ENCODE assay signal across 29 cellular contexts in the genomic region with DNA sequence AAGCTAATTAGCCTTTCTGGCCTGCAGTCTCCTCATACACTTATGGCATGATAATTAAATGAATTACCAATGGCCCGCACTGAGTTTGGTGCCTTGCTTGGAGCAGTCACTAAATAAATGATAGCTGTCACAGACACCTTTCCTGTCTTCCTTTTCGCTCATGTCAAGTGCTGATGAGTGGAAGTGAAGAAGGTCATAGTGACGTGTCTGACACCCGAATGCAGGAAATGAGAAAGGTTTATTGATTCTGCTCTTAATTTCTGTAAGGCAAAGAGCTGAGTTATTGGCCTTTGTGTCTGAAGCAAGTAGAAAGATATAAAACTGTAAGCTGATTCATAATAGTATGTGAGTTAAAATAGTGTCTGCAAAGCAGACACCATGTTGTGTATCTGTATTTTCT. TPM values are rescaled to one million over a fixed set of nuclear protein-coding genes. Genes with fewer than 3 reads are reported as not detected.
DNase-seq lines count a peak whose midpoint lies in the region; ATAC-seq, FAIRE-seq and TF ChIP-seq lines count a peak whose summit lies in the region.
"Had no signal": no experiment of that assay in that cellular context is flagged by ENCODE, and none has a peak within 500 bp of the region (broad histone marks: within the 10 kb centered on the region; RNA-seq: fewer than 3 reads in every experiment).

No MANE protein-coding gene starts in this region.

- H3K36me3 ChIP-seq in Karpas-422 (ENCODE audit: insufficient read depth, low read length): no peaks in the 10 kb centered on the region
- H3K36me3 ChIP-seq in GM12878 (ENCODE audit: control insufficient read depth in 2 of 2, insufficient read depth in 2 of 2, low read length in 1 of 2): no peaks in the 10 kb centered on the region
- H3K36me3 ChIP-seq in ovary: no peaks in the 10 kb centered on the region
- H3K36me3 ChIP-seq: MG63, neural progenitor cell, right atrium auricular region had no signal

- CTCF ChIA-PET in activated CD4-positive, alpha-beta memory T cell treated with anti-CD3 and anti-CD28 coated beads for 36 hours (lab: Charles Lee): no interaction called here
- CTCF ChIA-PET in activated CD4-positive, alpha-beta memory T cell treated with anti-CD3 and anti-CD28 coated beads, Interleukin-2, amount 10 ng/mL, durations not matched to agents 7 days and 5 days (lab: Charles Lee): interaction anchor here (1.1 to 2.0 kb wide), 2 partner anchors 14 to 21 kb away, joined by 3 to 4 read pairs; a partner anchor contains a TSS
- CTCF ChIA-PET in CD4-positive, alpha-beta T cell (lab: Charles Lee): no interaction called here
- CTCF ChIA-PET in GM12878 (lab: Yijun Ruan, JAX): no interaction called here

- H4K20me1 ChIP-seq in Karpas-422 (ENCODE audit: insufficient read depth, low read depth, low read length) (no peaks in the 10 kb centered on the region), GM12878 (ENCODE audit: control insufficient read depth, insufficient read depth) (no peaks in the 10 kb centered on the region)

- H3K27ac Mint-ChIP-seq in activated CD4-positive, alpha-beta memory T cell treated with anti-CD3 and anti-CD28 coated beads for 36 hours: peak overlapping the region; percentile 60
- no peak overlapping the region for H3K27ac Mint-ChIP-seq in activated CD4-positive, alpha-beta memory T cell treated with anti-CD3 and anti-CD28 coated beads, Interleukin-2, amount 10 ng/mL, durations not matched to agents 7 days and 5 days
- peak overlapping the region; percentile 43 for H3K27ac Mint-ChIP-seq in CD4-positive, alpha-beta T cell
- H3K27ac Mint-ChIP-seq: B cell; dendritic cell treated with granulocyte-macrophage colony-stimulating factor and Interleukin-4, amounts not matched to agents 40 ng/mL and 50 ng/mL, for 4 days; GM23338; neural progenitor cell had no signal

- H3K4me1 Mint-ChIP-seq in activated CD4-positive, alpha-beta memory T cell treated with anti-CD3 and anti-CD28 coated beads for 36 hours (ENCODE audit: low read depth): peaks cover 19% of the 10 kb centered on the region
- peaks cover 21% of the 10 kb centered on the region for H3K4me1 Mint-ChIP-seq in activated CD4-positive, alpha-beta memory T cell treated with anti-CD3 and anti-CD28 coated beads, Interleukin-2, amount 10 ng/mL, durations not matched to agents 7 days and 5 days
- peaks cover 22% of the 10 kb centered on the region for H3K4me1 Mint-ChIP-seq in CD4-positive, alpha-beta T cell (ENCODE audit: low read depth)

- RAD21 ChIA-PET in GM12878 (lab: Charles Lee; ENCODE audit: unreplicated experiment): no interaction called here

- TF ChIP-seq POLR2A in GM12878 (IDR thresholded peaks at IDR 0.05; ENCODE audit: low read depth, low read length): no peak
- TF ChIP-seq POLR2A in ovary (IDR thresholded peaks at IDR 0.05): no peak

- no peaks in the 10 kb centered on the region for H3K9me3 ChIP-seq in CD4-positive, alpha-beta T cell (ENCODE audit: control insufficient read depth, low read length)
- peaks cover 9% of the 10 kb centered on the region; the same call in 1 of the 2 replicates for H3K9me3 ChIP-seq in Karpas-422 (ENCODE audit: low read length)
- H3K9me3 ChIP-seq in GM12878 (replicated peaks; ENCODE audit: control insufficient read depth, insufficient read depth, low read length): no peaks in the 10 kb centered on the region
- no peaks in the 10 kb centered on the region for H3K9me3 ChIP-seq in ovary
- H3K9me3 ChIP-seq: right atrium auricular region had no signal

- DNase-seq in activated CD4-positive, alpha-beta memory T cell treated with anti-CD3 and anti-CD28 coated beads for 36 hours: no peak
- no peak for DNase-seq in activated CD4-positive, alpha-beta memory T cell treated with anti-CD3 and anti-CD28 coated beads, Interleukin-2, amount 10 ng/mL, durations not matched to agents 7 days and 5 days
- DNase-seq in CD4-positive, alpha-beta T cell: no peak
- DNase-seq in Karpas-422: no peak
- DNase-seq in GM12878 (ENCODE audit: low read depth, low spot score): no peak
- DNase-seq in GM19240 (ENCODE audit: insufficient read length, low spot score): no peak
- no peak for DNase-seq in ovary
- DNase-seq: Caco-2; central memory CD4-positive, alpha-beta T cell; DMS79 treated with DMSO at 0.1 percent for 48 hours; GF-D8; KBM-7; MG63; NCI-H2081; NCI-H226; NCI-H748 treated with DMSO at 0.1 percent for 48 hours; SJCRH30; trophoblast cell had no signal

- H3K4me3 ChIP-seq in Karpas-422 (ENCODE audit: low read length): no peak overlapping the region
- H3K4me3 ChIP-seq in GM12878: no peak overlapping the region
- H3K4me3 ChIP-seq in ovary: no peak overlapping the region
- H3K4me3 ChIP-seq: GM23338, MG63, neural progenitor cell, right atrium auricular region, SJCRH30 had no signal

- no peak for TF ChIP-seq RAD21 in GM12878 (IDR thresholded peaks at IDR 0.05; ENCODE audit: insufficient read depth, low read depth, low read length)

- peaks cover 2% of the 10 kb centered on the region for H3K36me3 Mint-ChIP-seq in activated CD4-positive, alpha-beta memory T cell treated with anti-CD3 and anti-CD28 coated beads for 36 hours
- no peaks in the 10 kb centered on the region for H3K36me3 Mint-ChIP-seq in activated CD4-positive, alpha-beta memory T cell treated with anti-CD3 and anti-CD28 coated beads, Interleukin-2, amount 10 ng/mL, durations not matched to agents 7 days and 5 days (ENCODE audit: low read depth)
- no peaks in the 10 kb centered on the region for H3K36me3 Mint-ChIP-seq in CD4-positive, alpha-beta T cell (ENCODE audit: low read depth)
- H3K36me3 Mint-ChIP-seq: neural progenitor cell had no signal

- H2AFZ ChIP-seq in Karpas-422 (ENCODE audit: low read length) (peak overlapping the region; percentile 52; the same call in 1 of the 2 replicates), GM12878 (ENCODE audit: control insufficient read depth, low read depth, low read length) (no peak overlapping the region)
- H2AFZ ChIP-seq: neural progenitor cell had no signal

- no peaks in the 10 kb centered on the region for H3K9me2 ChIP-seq in Karpas-422 (replicated peaks; ENCODE audit: insufficient read depth, low read length)

- BruUV-seq in GM12878 (replicated peaks; lab: Mats Ljungman, UMichigan): no TSS peak

- 50% methylated on average over 4 of the region's 4 CpGs for WGBS in GM12878 (ENCODE audit: insufficient coverage, insufficient replicate concordance, low lambda C conversion rate, missing lambda C conversion rate)
- WGBS in ovary, 3 donors: 88 to 90% (median 89%) methylated on average over 4 of the region's 4 CpGs

- in situ Hi-C loops in GM12878 (cut with MboI): no loop called here

- peak; percentile 85 for ATAC-seq in CD4-positive, alpha-beta T cell (ENCODE audit: poor library complexity)
- ATAC-seq in GM12878: no peak
- no peak for ATAC-seq in GM19023 (IDR thresholded peaks at IDR 0.05; ENCODE audit: unreplicated experiment)

- TF ChIP-seq CTCF in CD4-positive, alpha-beta T cell (IDR thresholded peaks at IDR 0.05): no peak
- TF ChIP-seq CTCF in GM12878 (IDR thresholded peaks at IDR 0.05 in 2 of 3, conservative IDR thresholded peaks at IDR 0.05 in 1 of 3; ENCODE audit: control insufficient read depth in 2 of 3, extremely low read depth in 1 of 3, insufficient read depth in 1 of 3, low read depth in 3 of 3, low read length in 3 of 3) (no peak), ovary (IDR thresholded peaks at IDR 0.05) (no peak)

- intact Hi-C loops in activated CD4-positive, alpha-beta memory T cell treated with anti-CD3 and anti-CD28 coated beads for 36 hours (cut with micrococcal nuclease): no loop called here
- intact Hi-C loops in CD4-positive, alpha-beta T cell (cut with DNase I, micrococcal nuclease): no loop called here
- intact Hi-C loops in GM12878 (cut with micrococcal nuclease; ENCODE audit: unreplicated experiment): no loop called here
- intact Hi-C loops in ovary (cut with DNase I): no loop called here

- no peaks in the 10 kb centered on the region for H3K27me3 ChIP-seq in CD4-positive, alpha-beta T cell (ENCODE audit: control insufficient read depth, insufficient read depth, low read length)
- H3K27me3 ChIP-seq in Karpas-422 (ENCODE audit: low read length) (no peaks in the 10 kb centered on the region), GM12878 (replicated peaks in 1 of 2; ENCODE audit: control insufficient read depth in 2 of 2, insufficient read depth in 2 of 2, low read length in 1 of 2) (no peaks in the 10 kb centered on the region; a peak in 2 of 4 replicates), ovary (no peaks in the 10 kb centered on the region)
- H3K27me3 ChIP-seq: MG63, neural progenitor cell, right atrium auricular region, SJCRH30 had no signal

- H3K27ac ChIP-seq in CD4-positive, alpha-beta T cell (ENCODE audit: low read depth, low read length): no peak overlapping the region
- H3K27ac ChIP-seq in Karpas-422 (ENCODE audit: low read length) (no peak overlapping the region), GM12878 (ENCODE audit: control insufficient read depth, insufficient read depth) (no peak overlapping the region), ovary (no peak overlapping the region)
- H3K27ac ChIP-seq: neural progenitor cell, right atrium auricular region, SJCRH30 had no signal

- peak; percentile 62 for FAIRE-seq in GM12878 (lab: Jason Lieb, UNC)
- FAIRE-seq: endometrium, frontal cortex, GM18507, HTR-8/SVneo, TTC549 had no signal

- H3K79me2 ChIP-seq in Karpas-422 (ENCODE audit: low read length) (no peaks in the 10 kb centered on the region), GM12878 (ENCODE audit: control insufficient read depth, insufficient read depth, low read length) (no peaks in the 10 kb centered on the region)

- no peak for TF ChIP-seq EP300 in GM12878 (IDR thresholded peaks at IDR 0.05; ENCODE audit: borderline replicate concordance in 1 of 2, control insufficient read depth in 1 of 2, low read depth in 2 of 2, low read length in 2 of 2)
- no peak for TF ChIP-seq EP300 in ovary (IDR thresholded peaks at IDR 0.05)

- no peak overlapping the region for H3K4me3 Mint-ChIP-seq in activated CD4-positive, alpha-beta memory T cell treated with anti-CD3 and anti-CD28 coated beads for 36 hours
- no peak overlapping the region for H3K4me3 Mint-ChIP-seq in activated CD4-positive, alpha-beta memory T cell treated with anti-CD3 and anti-CD28 coated beads, Interleukin-2, amount 10 ng/mL, durations not matched to agents 7 days and 5 days
- no peak overlapping the region for H3K4me3 Mint-ChIP-seq in CD4-positive, alpha-beta T cell
- H3K4me3 Mint-ChIP-seq: B cell; dendritic cell treated with granulocyte-macrophage colony-stimulating factor and Interleukin-4, amounts not matched to agents 40 ng/mL and 50 ng/mL, for 4 days; GM23338; neural progenitor cell had no signal

- H3K4me2 ChIP-seq in Karpas-422 (ENCODE audit: low read depth, low read length, poor library complexity, severe bottlenecking) (no peak overlapping the region), GM12878 (ENCODE audit: control insufficient read depth, insufficient read depth) (no peak overlapping the region)
- H3K4me2 ChIP-seq: GM23338, neural progenitor cell had no signal

- no peak overlapping the region for H3K9ac ChIP-seq in Karpas-422 (ENCODE audit: low read length)
- H3K9ac ChIP-seq in GM12878 (ENCODE audit: control insufficient read depth, insufficient read depth, low read length): no peak overlapping the region
- H3K9ac ChIP-seq: neural progenitor cell had no signal

- SMC1A ChIA-PET in GM12878 (lab: Charles Lee; ENCODE audit: uncharacterized antibody, unreplicated experiment): interaction anchor here (0.8 to 1.6 kb wide), 4 partner anchors 9 to 55 kb away, joined by 3 to 4 read pairs (median 3); no protein-coding TSS in a partner anchor

- POLR2A ChIA-PET in activated CD4-positive, alpha-beta memory T cell treated with anti-CD3 and anti-CD28 coated beads for 36 hours (lab: Charles Lee): interaction anchor here (1.0 to 1.5 kb wide), 3 partner anchors 15 to 22 kb away, joined by 3 to 4 read pairs (median 3); no protein-coding TSS in a partner anchor
- POLR2A ChIA-PET in activated CD4-positive, alpha-beta memory T cell treated with anti-CD3 and anti-CD28 coated beads, Interleukin-2, amount 10 ng/mL, durations not matched to agents 7 days and 5 days (lab: Charles Lee): interaction anchor here (0.7 to 1.4 kb wide), 7 partner anchors 9 to 138 kb away, joined by 3 to 12 read pairs (median 3); a partner anchor contains a TSS
- POLR2A ChIA-PET in CD4-positive, alpha-beta T cell (lab: Charles Lee): no interaction called here
- POLR2A ChIA-PET in GM12878 (lab: Charles Lee): interaction anchor here (0.6 kb wide), 1 partner anchor 28 kb away, joined by 3 read pairs; no protein-coding TSS in a partner anchor

- peaks cover 42% of the 10 kb centered on the region for H3K4me1 ChIP-seq in Karpas-422 (ENCODE audit: low read length)
- no peaks in the 10 kb centered on the region for H3K4me1 ChIP-seq in GM12878 (ENCODE audit: control insufficient read depth, insufficient read depth, low read length)
- H3K4me1 ChIP-seq in ovary (ENCODE audit: insufficient read depth): no peaks in the 10 kb centered on the region
- H3K4me1 ChIP-seq: Caco-2, neural progenitor cell, right atrium auricular region, SJCRH30 had no signal

- no peaks in the 10 kb centered on the region for H3K27me3 Mint-ChIP-seq in activated CD4-positive, alpha-beta memory T cell treated with anti-CD3 and anti-CD28 coated beads for 36 hours
- peaks cover 3% of the 10 kb centered on the region for H3K27me3 Mint-ChIP-seq in activated CD4-positive, alpha-beta memory T cell treated with anti-CD3 and anti-CD28 coated beads, Interleukin-2, amount 10 ng/mL, durations not matched to agents 7 days and 5 days
- no peaks in the 10 kb centered on the region for H3K27me3 Mint-ChIP-seq in CD4-positive, alpha-beta T cell
- H3K27me3 Mint-ChIP-seq: dendritic cell treated with granulocyte-macrophage colony-stimulating factor and Interleukin-4, amounts not matched to agents 40 ng/mL and 50 ng/mL, for 4 days had no signal

- H3K9me3 Mint-ChIP-seq in activated CD4-positive, alpha-beta memory T cell treated with anti-CD3 and anti-CD28 coated beads for 36 hours: no peaks in the 10 kb centered on the region
- H3K9me3 Mint-ChIP-seq in activated CD4-positive, alpha-beta memory T cell treated with anti-CD3 and anti-CD28 coated beads, Interleukin-2, amount 10 ng/mL, durations not matched to agents 7 days and 5 days: no peaks in the 10 kb centered on the region
- H3K9me3 Mint-ChIP-seq in CD4-positive, alpha-beta T cell: no peaks in the 10 kb centered on the region
- H3K9me3 Mint-ChIP-seq: dendritic cell treated with granulocyte-macrophage colony-stimulating factor and Interleukin-4, amounts not matched to agents 40 ng/mL and 50 ng/mL, for 4 days had no signal

RNA-seq across cellular contexts. Expression of a gene that starts 13.2 kb away (rescaled TPM):
- 10 to 100 TPM; 62.4 to 64.2 TPM for total RNA-seq in activated CD4-positive, alpha-beta memory T cell treated with anti-CD3 and anti-CD28 coated beads for 36 hours
- 100 to 1,000 TPM; 128 to 133 TPM for total RNA-seq in activated CD4-positive, alpha-beta memory T cell treated with anti-CD3 and anti-CD28 coated beads, Interleukin-2, amount 10 ng/mL, durations not matched to agents 7 days and 5 days
- total RNA-seq in CD4-positive, alpha-beta T cell: 100 to 1,000 TPM; 106 to 112 TPM
- 216 and 242 TPM in 2 replicates for total RNA-seq in Karpas-422 (2014; rRNA removed; shearing (Covaris generic); ENCODE audit: low replicate concordance)
- 113 and 114 TPM in 2 replicates for total RNA-seq in GM12878 (2013; cell fraction: nucleolus; rRNA removed)
- 33.0 and 36.3 TPM in 2 replicates for total RNA-seq in GM12878 (2014; rRNA removed)
- 25.3 and 26.6 TPM in 2 replicates for total RNA-seq in GM12878 (2014; rRNA removed; fragmentation: Illumina TruSeq; extraction: Trizol)
- 24.7 and 25.8 TPM in 2 replicates for total RNA-seq in GM12878 (2021)
- 14.5 TPM for polyA plus RNA-seq in GM12878 (2011; ENCODE audit: low read depth)
- 44.6 and 53.2 TPM in 2 replicates for polyA plus RNA-seq in GM12878 (2011; rRNA removed)
- 32.6 and 32.8 TPM in 2 replicates for polyA plus RNA-seq in GM12878 (2011; cell fraction: cytosol; rRNA removed)
- polyA plus RNA-seq in GM12878 (2011; cell fraction: nucleus; rRNA removed): 45.8 and 49.1 TPM in 2 replicates
- polyA plus RNA-seq in GM12878 (2012): 18.7 and 24.3 TPM in 2 replicates
- polyA plus RNA-seq in GM12878 (2014; fragmentation: Illumina TruSeq; extraction: Trizol): 22.7 and 23.8 TPM in 2 replicates
- 1 to 10 TPM; 1.9 to 3.2 TPM for polyA plus RNA-seq in GM12878 (2014; fragmentation: Nextera tagmentation; extraction: Ambion mirVana)
- polyA plus RNA-seq in GM12878 (2014; rRNA removed): 19.1 and 20.1 TPM in 2 replicates
- polyA plus RNA-seq in GM12878 (2016; fragmentation: Nextera tagmentation; extraction: Ambion mirVana): 10 to 100 TPM in 1 of 2 experiments, 1 to 10 TPM in 1; 2.8 to 19.7 TPM
- 50.8 and 59.8 TPM in 2 replicates for polyA minus RNA-seq in GM12878 (2011; rRNA and poly(A)+ RNA removed)
- polyA minus RNA-seq in GM12878 (2011; cell fraction: cytosol; rRNA and poly(A)+ RNA removed): 30.4 and 30.6 TPM in 2 replicates
- polyA minus RNA-seq in GM12878 (2011; cell fraction: nucleus; rRNA and poly(A)+ RNA removed): 23.1 and 31.4 TPM in 2 replicates
- total RNA-seq in ovary: 100 to 1,000 TPM in 3 of 7 donors, 10 to 100 TPM in 4; 72.8 to 147 (median 95.9) TPM
- polyA plus RNA-seq in ovary: 10 to 100 TPM; 42.7 to 83.0 TPM

RNA-seq across cellular contexts. Expression of a gene that starts 13.9 kb away (rescaled TPM):
- total RNA-seq in activated CD4-positive, alpha-beta memory T cell treated with anti-CD3 and anti-CD28 coated beads for 36 hours: 10 to 100 TPM in 1 of 2 experiments, 1 to 10 TPM in 1; 9.2 to 10.2 TPM
- 10 to 100 TPM; 12.2 to 16.1 TPM for total RNA-seq in activated CD4-positive, alpha-beta memory T cell treated with anti-CD3 and anti-CD28 coated beads, Interleukin-2, amount 10 ng/mL, durations not matched to agents 7 days and 5 days
- total RNA-seq in CD4-positive, alpha-beta T cell: 10 to 100 TPM; 12.9 to 14.1 TPM
- 15.9 and 40.0 TPM in 2 replicates for total RNA-seq in Karpas-422 (2014; rRNA removed; shearing (Covaris generic); ENCODE audit: low replicate concordance)
- 52.9 and 56.0 TPM in 2 replicates for total RNA-seq in GM12878 (2013; cell fraction: nucleolus; rRNA removed)
- total RNA-seq in GM12878 (2014; rRNA removed) (5.7 and 6.7 TPM in 2 replicates), GM12878 (2014; rRNA removed; fragmentation: Illumina TruSeq; extraction: Trizol) (4.6 and 5.8 TPM in 2 replicates), GM12878 (2021) (6.1 and 8.4 TPM in 2 replicates), ovary (10 to 100 TPM; 17.8 to 24.1 (median 22.9) TPM)
- 4.0 TPM for polyA plus RNA-seq in GM12878 (2011; ENCODE audit: low read depth)
- polyA plus RNA-seq in GM12878 (2011; rRNA removed) (6.8 and 9.1 TPM in 2 replicates), GM12878 (2014; fragmentation: Illumina TruSeq; extraction: Trizol) (8.2 and 10.7 TPM in 2 replicates), GM12878 (2014; fragmentation: Nextera tagmentation; extraction: Ambion mirVana) (1 to 10 TPM in 1 of 2 experiments, under 1 TPM in 1; 0.42 to 1.4 TPM), GM12878 (2014; rRNA removed) (11.4 and 16.3 TPM in 2 replicates), GM12878 (2016; fragmentation: Nextera tagmentation; extraction: Ambion mirVana) (1 to 10 TPM; 9.6 to 9.9 TPM), ovary (10 to 100 TPM; 13.4 to 15.5 TPM)
- 10.4 and 11.9 TPM in 2 replicates for polyA plus RNA-seq in GM12878 (2011; cell fraction: cytosol; rRNA removed)
- 36.4 and 38.5 TPM in 2 replicates for polyA plus RNA-seq in GM12878 (2011; cell fraction: nucleus; rRNA removed)
- 7.2 and 7.9 TPM in 2 replicates for polyA plus RNA-seq in GM12878 (2012)
- 4.9 and 7.1 TPM in 2 replicates for polyA minus RNA-seq in GM12878 (2011; rRNA and poly(A)+ RNA removed)
- polyA minus RNA-seq in GM12878 (2011; cell fraction: cytosol; rRNA and poly(A)+ RNA removed): 2.9 and 4.2 TPM in 2 replicates
- 6.4 and 9.6 TPM in 2 replicates for polyA minus RNA-seq in GM12878 (2011; cell fraction: nucleus; rRNA and poly(A)+ RNA removed)
